ENCODE assay signal across 9 cellular contexts in the genomic region with DNA sequence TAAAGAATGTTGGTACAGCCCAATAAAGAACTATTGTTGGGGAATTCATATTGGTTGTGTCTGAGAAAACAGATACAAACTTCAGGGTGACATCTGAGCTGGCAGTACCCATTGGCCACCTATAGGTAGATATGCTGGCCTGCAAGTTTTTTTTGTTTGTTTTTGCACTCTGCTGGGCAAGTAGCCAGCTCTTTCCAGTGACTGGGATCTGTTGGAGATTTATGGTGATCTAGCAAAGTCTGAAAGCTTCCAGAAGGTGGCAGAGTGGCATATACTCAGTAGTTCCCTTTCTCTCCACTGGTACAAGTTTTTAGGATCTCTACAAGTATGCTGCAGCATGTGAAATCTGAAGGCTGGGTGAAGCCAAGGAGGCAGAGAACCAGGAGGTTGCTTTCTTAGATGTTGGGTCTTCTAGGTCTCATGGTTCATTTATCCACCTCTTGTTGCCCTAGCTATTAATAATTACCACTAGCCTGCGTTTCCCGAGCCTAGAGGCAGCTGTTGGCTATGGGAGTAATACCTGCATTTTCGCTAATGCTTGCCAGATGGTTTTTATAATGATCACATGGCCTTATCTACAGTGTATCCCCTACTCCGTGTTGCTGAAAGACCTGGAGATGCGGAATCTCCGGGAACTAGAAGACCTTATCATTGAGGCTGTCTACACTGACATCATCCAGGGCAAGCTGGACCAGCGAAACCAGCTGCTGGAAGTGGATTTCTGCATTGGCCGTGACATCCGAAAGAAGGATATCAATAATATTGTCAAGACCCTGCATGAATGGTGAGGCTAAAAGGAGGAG. TPM values are rescaled to one million over a fixed set of nuclear protein-coding genes. Genes with fewer than 3 reads are reported as not detected.
DNase-seq lines count a peak whose midpoint lies in the region; ATAC-seq and TF ChIP-seq lines count a peak whose summit lies in the region.
"Had no signal": no experiment of that assay in that cellular context is flagged by ENCODE, and none has a peak within 500 bp of the region (broad histone marks: within the 10 kb centered on the region; RNA-seq: fewer than 3 reads in every experiment).

No MANE protein-coding gene starts in this region.

- H3K27ac Mint-ChIP-seq in CD14-positive monocyte, result peak overlapping the region in 1 of 7 donors; percentile 62
- H3K27ac Mint-ChIP-seq: B cell had no signal

- H3K27me3 Mint-ChIP-seq in CD14-positive monocyte (ENCODE audit: low read depth in 3 of 3), result no peaks in the 10 kb centered on the region
- H3K27me3 Mint-ChIP-seq: B cell had no signal

- ATAC-seq in HG02884 (IDR thresholded peaks at IDR 0.05; ENCODE audit: unreplicated experiment), result no peak

- no peak overlapping the region for H3K4me3 Mint-ChIP-seq in CD14-positive monocyte
- H3K4me3 Mint-ChIP-seq: B cell had no signal

- no peaks in the 10 kb centered on the region for H3K4me1 Mint-ChIP-seq in CD14-positive monocyte

- H3K9me3 Mint-ChIP-seq in CD14-positive monocyte, result no peaks in the 10 kb centered on the region

- no peak for TF ChIP-seq CTCF in CD14-positive monocyte (IDR thresholded peaks at IDR 0.05)

- intact Hi-C loops in CD14-positive monocyte (cut with micrococcal nuclease), result no loop called here

- DNase-seq in NCI-H1417 (lab: John Stamatoyannopoulos, UW) (peak; percentile 1 to 67 (median 13)), NCI-H1417 treated with DMSO at 0.1 percent for 48 hours (lab: John Stamatoyannopoulos, UW) (no peak), NCI-H226 (peak; percentile 65), dedifferentiated amniotic fluid mesenchymal stem cell (ENCODE audit: extremely low spot score) (peak; percentile 61), pons (ENCODE audit: low spot score) (peak; percentile 44), CD14-positive monocyte (ENCODE audit: low spot score) (no peak)
- DNase-seq in central memory CD4-positive, alpha-beta T cell, result no peak

- H3K36me3 Mint-ChIP-seq in CD14-positive monocyte, result peaks cover 70 to 94% of the 10 kb centered on the region in 2 donors

RNA-seq across cellular contexts. Expression of gene COPS7B, which starts 9.5 kb away (rescaled TPM):
- 10 to 100 TPM in 1 of 2 donors, 1 to 10 TPM in 1; 9.5 to 11.9 TPM for polyA plus RNA-seq in CD14-positive monocyte

RNA-seq across cellular contexts. Expression of gene PDE6D, which starts 14.6 kb away (rescaled TPM):
- polyA plus RNA-seq in CD14-positive monocyte, result 10 to 100 TPM; 50.5 to 54.6 TPM

Comparison
In these comparisons a context has a peak if more than half of its experiments do, and no peak if none do; other contexts are left out.
1. DNase-seq: peak in NCI-H1417 (3 of 3), NCI-H226 (single experiment), dedifferentiated amniotic fluid mesenchymal stem cell (single experiment) and pons (single experiment); none in NCI-H1417 treated with DMSO at 0.1 percent for 48 hours (single experiment), CD14-positive monocyte (single experiment) and central memory CD4-positive, alpha-beta T cell (single experiment).